ENCODE assay signal across 17 cellular contexts in genomic region chr4:141571793-141572192, GRCh38.
DNase-seq lines count a peak whose midpoint lies in the region; ATAC-seq, FAIRE-seq and TF ChIP-seq lines count a peak whose summit lies in the region.
"Had no signal": no experiment of that assay in that cellular context is flagged by ENCODE, and none has a peak within 500 bp of the region (broad histone marks: within the 10 kb centered on the region; RNA-seq: fewer than 3 reads in every experiment).

No MANE protein-coding gene starts in this region.

- intact Hi-C loops in HCT116 (cut with micrococcal nuclease), result no loop called here

- no peak for TF ChIP-seq POLR2A in A549 (IDR thresholded peaks at IDR 0.05; ENCODE audit: low read length)
- no peak for TF ChIP-seq POLR2A in HCT116 (IDR thresholded peaks at IDR 0.05; ENCODE audit: borderline replicate concordance, extremely low read depth, insufficient read depth, insufficient read length)

- H3K36me3 Mint-ChIP-seq in chondrocyte (ENCODE audit: low read depth), result no peaks in the 10 kb centered on the region
- H3K36me3 Mint-ChIP-seq: CD8-positive, alpha-beta T cell had no signal

- ATAC-seq in A549 (peak; percentile 86), HCT116 (no peak), omental fat pad (ENCODE audit: low FRiP score) (peak; percentile 68), HG03045 (IDR thresholded peaks at IDR 0.05; ENCODE audit: unreplicated experiment) (no peak)
- ATAC-seq: CD8-positive, alpha-beta T cell; HepG2 had no signal

- CTCF ChIA-PET in A549 (lab: Yijun Ruan, JAX), result no interaction called here
- CTCF ChIA-PET in HCT116 (lab: Charles Lee), result no interaction called here

- 5% methylated on average over 6 of the region's 6 CpGs for WGBS in A549 (ENCODE audit: missing lambda C conversion rate)

- H4K20me1 ChIP-seq in HCT116 (ENCODE audit: insufficient read depth), result no peaks in the 10 kb centered on the region
- H4K20me1 ChIP-seq: BLaER1 treated with 17β-estradiol and CSF1 and Interleukin-3, amounts not matched to agents 10 nM and 100 nM had no signal

- no peak for FAIRE-seq in A549 (lab: Jason Lieb, UNC)
- FAIRE-seq: H54, HepG2 had no signal

- RAD21 ChIA-PET in HCT116 (lab: Charles Lee; ENCODE audit: low non-redundant PET in 1 of 2, low total read pairs in 2 of 2, uncharacterized antibody in 2 of 2, unreplicated experiment in 2 of 2), result no interaction called here

- TF ChIP-seq EP300 in A549 (IDR thresholded peaks at IDR 0.05), result peak; percentile 1 to 38; a peak in 1 of 5 replicates

- H3K27me3 Mint-ChIP-seq in chondrocyte (ENCODE audit: low read depth), result no peaks in the 10 kb centered on the region
- H3K27me3 Mint-ChIP-seq: B cell had no signal

- TF ChIP-seq RAD21 in A549 (conservative IDR thresholded peaks at IDR 0.05 in 1 of 2, IDR thresholded peaks at IDR 0.05 in 1 of 2), result no peak
- no peak for TF ChIP-seq RAD21 in HCT116 (IDR thresholded peaks at IDR 0.05; ENCODE audit: low read depth)

- peaks cover 68% of the 10 kb centered on the region for H3K4me1 ChIP-seq in A549
- no peaks in the 10 kb centered on the region for H3K4me1 ChIP-seq in HCT116 (ENCODE audit: control insufficient read depth in 1 of 2, insufficient read depth in 2 of 2, low read length in 2 of 2)
- H3K4me1 ChIP-seq: BLaER1 treated with 17β-estradiol and CSF1 and Interleukin-3, amounts not matched to agents 10 nM and 100 nM had no signal

- H3K9me3 ChIP-seq in A549, result peaks cover 5% of the 10 kb centered on the region; the same call in 1 of the 3 replicates
- H3K9me3 ChIP-seq in HCT116 (ENCODE audit: control insufficient read depth in 1 of 2, insufficient read depth in 1 of 2, low read depth in 1 of 2, low read length in 2 of 2), result no peaks in the 10 kb centered on the region
- H3K9me3 ChIP-seq: BLaER1 treated with 17β-estradiol and CSF1 and Interleukin-3, amounts not matched to agents 10 nM and 100 nM had no signal

- H3K79me2 ChIP-seq in HCT116 (ENCODE audit: insufficient read depth, low read length), result no peaks in the 10 kb centered on the region

- no peaks in the 10 kb centered on the region for H3K9me2 ChIP-seq in HCT116 (ENCODE audit: insufficient read depth)

- H3K27me3 ChIP-seq in HCT116 (ENCODE audit: insufficient read depth, low read length), result no peaks in the 10 kb centered on the region
- H3K27me3 ChIP-seq: BLaER1 treated with 17β-estradiol and CSF1 and Interleukin-3, amounts not matched to agents 10 nM and 100 nM had no signal

- peaks cover 26% of the 10 kb centered on the region for H3K4me1 Mint-ChIP-seq in chondrocyte (ENCODE audit: low read depth)
- H3K4me1 Mint-ChIP-seq: B cell had no signal

- DNase-seq in A549 (ENCODE audit: low read depth in 1 of 2, low spot score in 1 of 2), result peak; percentile 28 to 88
- no peak for DNase-seq in HCT116 (ENCODE audit: low read depth, low spot score)
- no peak for DNase-seq in chondrocyte (ENCODE audit: low spot score)
- DNase-seq in omental fat pad (ENCODE audit: low spot score), result no peak
- DNase-seq in NOMO-1 (lab: John Stamatoyannopoulos, UW; ENCODE audit: unreplicated experiment in 2 of 2), result no peak
- no peak for DNase-seq in NCI-H146 treated with DMSO at 0.1 percent for 48 hours (lab: John Stamatoyannopoulos, UW; ENCODE audit: unreplicated experiment)
- DNase-seq: Calu3; CD8-positive, alpha-beta T cell; DMS79 treated with DMSO at 0.1 percent for 48 hours; GF-D8 had no signal

- H3K4me3 ChIP-seq in A549, result 0 out of 3 replicates have a peak overlapping the region, but pooled peaks have one; percentile 13
- H3K4me3 ChIP-seq in HCT116 (replicated peaks in 1 of 2; ENCODE audit: low read depth in 1 of 2, low read length in 2 of 2), result no peak overlapping the region
- H3K4me3 ChIP-seq: BLaER1 treated with 17β-estradiol and CSF1 and Interleukin-3, amounts not matched to agents 10 nM and 100 nM had no signal

- H2AFZ ChIP-seq in HCT116 (ENCODE audit: low read depth, low read length, poor library complexity, severe bottlenecking), result peak overlapping the region; percentile 49

- no peaks in the 10 kb centered on the region for H3K9me3 Mint-ChIP-seq in chondrocyte (ENCODE audit: low read depth)
- H3K9me3 Mint-ChIP-seq: CD8-positive, alpha-beta T cell; HFFc6 had no signal

- no peak overlapping the region for H3K4me3 Mint-ChIP-seq in chondrocyte (ENCODE audit: unreplicated experiment)
- H3K4me3 Mint-ChIP-seq: B cell; CD8-positive, alpha-beta T cell; HFFc6 had no signal

- POLR2A ChIA-PET in A549 (lab: Yijun Ruan, JAX), result interaction anchor here (0.7 to 1.7 kb wide), 3 partner anchors 15 to 520 kb away, joined by 3 to 5 read pairs (median 3); no protein-coding TSS in a partner anchor
- POLR2A ChIA-PET in HCT116 (lab: Charles Lee), result no interaction called here

- H3K27ac Mint-ChIP-seq in chondrocyte (ENCODE audit: unreplicated experiment), result peak overlapping the region; percentile 22
- H3K27ac Mint-ChIP-seq: B cell; CD8-positive, alpha-beta T cell; HFFc6 had no signal

- BruUV-seq in HCT116 (replicated peaks; lab: Mats Ljungman, UMichigan), result no TSS peak

- TF ChIP-seq CTCF in A549 (IDR thresholded peaks at IDR 0.05) (no peak), HCT116 (IDR thresholded peaks at IDR 0.05 in 2 of 3, conservative IDR thresholded peaks at IDR 0.05 in 1 of 3; ENCODE audit: borderline replicate concordance in 1 of 3, insufficient read depth in 1 of 3, low read depth in 2 of 3, low read length in 2 of 3) (no peak), chondrocyte (IDR thresholded peaks at IDR 0.05) (no peak), omental fat pad (IDR thresholded peaks at IDR 0.05) (no peak)

- peak overlapping the region; percentile 75 for H3K4me2 ChIP-seq in A549
- H3K4me2 ChIP-seq in HCT116 (ENCODE audit: low read length), result no peak overlapping the region
- H3K4me2 ChIP-seq: BLaER1 treated with 17β-estradiol and CSF1 and Interleukin-3, amounts not matched to agents 10 nM and 100 nM had no signal

- no peak overlapping the region for H3K9ac ChIP-seq in HCT116 (ENCODE audit: low read length)
- H3K9ac ChIP-seq: BLaER1 treated with 17β-estradiol and CSF1 and Interleukin-3, amounts not matched to agents 10 nM and 100 nM had no signal

- H3K27ac ChIP-seq in A549, result peak overlapping the region; percentile 92 to 95
- H3K27ac ChIP-seq in HCT116 (ENCODE audit: low read depth, low read length), result no peak overlapping the region
- H3K27ac ChIP-seq: 22Rv1; BLaER1 treated with 17β-estradiol and CSF1 and Interleukin-3, amounts not matched to agents 10 nM and 100 nM had no signal

- H3K36me3 ChIP-seq in HCT116 (ENCODE audit: control insufficient read depth in 1 of 2, insufficient read depth in 2 of 2, low read length in 2 of 2), result no peaks in the 10 kb centered on the region
- H3K36me3 ChIP-seq: BLaER1 treated with 17β-estradiol and CSF1 and Interleukin-3, amounts not matched to agents 10 nM and 100 nM had no signal

TF ChIP-seq in A549, 52 proteins besides CTCF, POLR2A, EP300 and RAD21 (continues in another document):
- peak; percentile 26; the same call in 1 of the 2 replicates for TF ChIP-seq GATA3 (IDR thresholded peaks at IDR 0.05; ENCODE audit: borderline replicate concordance)
- TF ChIP-seq MAFK (IDR thresholded peaks at IDR 0.05; ENCODE audit: partially characterized antibody), result peak; percentile 66
- TF ChIP-seq USF2 (IDR thresholded peaks at IDR 0.05), result no peak
- no peak for TF ChIP-seq ELK1 (IDR thresholded peaks at IDR 0.05; ENCODE audit: low read depth, low read length)
- TF ChIP-seq CEBPB (IDR thresholded peaks at IDR 0.05), result no peak
- TF ChIP-seq KDM1A (IDR thresholded peaks at IDR 0.05; ENCODE audit: low read depth), result no peak
- no peak for TF ChIP-seq MAZ (IDR thresholded peaks at IDR 0.05; ENCODE audit: borderline replicate concordance, low read depth, low read length)

TF ChIP-seq in HCT116, 20 proteins besides CTCF, POLR2A, EP300 and RAD21:
- no peak for TF ChIP-seq TCF7L2 (IDR thresholded peaks at IDR 0.05; ENCODE audit: borderline replicate concordance, extremely low read depth, insufficient read depth, insufficient read length)
- no peak for TF ChIP-seq POLR2AphosphoS5 (IDR thresholded peaks at IDR 0.05; ENCODE audit: low read depth, low read length)
- TF ChIP-seq SRF (IDR thresholded peaks at IDR 0.05; ENCODE audit: low read depth), result no peak
- no peak for TF ChIP-seq EZH2 (IDR thresholded peaks at IDR 0.05)
- TF ChIP-seq CEBPB (IDR thresholded peaks at IDR 0.05; ENCODE audit: low read depth), result no peak

Comparison
In these comparisons a context has a peak if more than half of its experiments do, and no peak if none do; other contexts are left out.
1. ATAC-seq: peak in A549 (2 of 2) and omental fat pad (single experiment); none in HCT116 (single experiment) and HG03045 (single experiment).
2. DNase-seq: peak in A549 (2 of 2); none in HCT116 (single experiment), chondrocyte (single experiment), omental fat pad (single experiment), NOMO-1 (0 of 2) and NCI-H146 treated with DMSO at 0.1 percent for 48 hours (single experiment).